In the genomic region with DNA sequence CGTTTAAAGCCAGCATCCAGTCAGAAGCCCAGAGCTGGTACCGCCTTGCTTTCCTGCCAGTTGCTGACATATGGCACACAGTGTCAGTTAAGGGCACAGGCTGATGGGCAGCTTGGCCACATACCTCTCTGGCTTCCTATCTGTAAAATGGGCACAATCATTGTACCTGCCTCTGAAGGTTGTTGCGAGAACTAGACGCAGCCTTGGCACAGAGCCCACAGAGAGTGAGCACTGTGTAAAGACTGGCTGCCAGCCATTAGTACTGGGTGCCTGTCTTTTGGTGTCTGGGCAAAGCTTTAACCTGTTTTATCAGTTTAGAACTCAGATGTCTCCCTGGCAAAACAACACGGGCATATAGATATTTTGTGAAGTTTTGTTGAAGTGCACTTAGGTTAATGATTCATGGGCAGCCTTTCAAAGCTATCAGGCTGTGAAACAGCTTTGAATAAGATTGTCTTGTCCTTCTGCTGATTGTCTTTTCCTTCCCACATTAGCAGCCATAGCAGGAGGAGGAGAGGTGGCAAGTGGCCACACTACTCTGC, we compare ENCODE assay signal across 1 cellular context.
TF ChIP-seq lines count a peak whose summit lies in the region.

No MANE protein-coding gene starts in this region.

TF ChIP-seq in A549, 52 proteins besides CTCF, POLR2A, EP300 and RAD21 (continued from another document):
- TF ChIP-seq NPAS2 (CRISPR knock-in tag; IDR thresholded peaks at IDR 0.05; ENCODE audit: borderline replicate concordance) (no peak), E2F6 (IDR thresholded peaks at IDR 0.05; ENCODE audit: borderline replicate concordance, low read depth) (no peak)
TF ChIP-seq in A549: peak in this region for 0.
